ENCODE assay signal across 3 cellular contexts in genomic region chr7:87131806-87132205, GRCh38.
"Had no signal": no experiment of that assay in that cellular context is flagged by ENCODE, and none has a peak within 500 bp of the region (broad histone marks: within the 10 kb centered on the region; RNA-seq: fewer than 3 reads in every experiment).

No MANE protein-coding gene starts in this region.

- H3K4me3 ChIP-seq: K562 had no signal

- H3K27ac ChIP-seq: HL-60 had no signal

- DNase-seq: IMR-90 had no signal
